8 cellular contexts compared by ENCODE assay signal in genomic region chr22:31629741-31630184, GRCh38. TPM values are rescaled to one million over a fixed set of nuclear protein-coding genes. Genes with fewer than 3 reads are reported as not detected.
DNase-seq lines count a peak whose midpoint lies in the region; ATAC-seq and TF ChIP-seq lines count a peak whose summit lies in the region.

No MANE protein-coding gene starts in this region.

- H3K4me1 Mint-ChIP-seq in activated T-helper 1 cell treated with anti-CD3 and anti-CD28 coated beads, Interleukin-12 subunit alpha, Interleukin-12 subunit beta, Interleukin-2, Interleukin-4 antibody, amounts not matched to agents 30 ng/mL and 10 ng/mL and 1 ng/mL, durations not matched to agents 14 hours and 24 hours and 36 hours (ENCODE audit: low read depth): peaks cover 55% of the 10 kb centered on the region
- H3K4me1 Mint-ChIP-seq in stimulated activated naive B cell treated with anti-CD40 and anti-IgM and Interleukin-4, amounts not matched to agents 10 μg/mL and 1 μg/mL and 100 μg/mL, for 72 hours: peaks cover 53 to 88% of the 10 kb centered on the region in 2 donors

- intact Hi-C loops in activated T-helper 1 cell treated with anti-CD3 and anti-CD28 coated beads, Interleukin-12 subunit alpha, Interleukin-12 subunit beta, Interleukin-2, Interleukin-4 antibody, amounts not matched to agents 30 ng/mL and 10 ng/mL and 1 ng/mL, durations not matched to agents 14 hours and 24 hours and 36 hours (cut with micrococcal nuclease): loop anchor here (1.0 to 5.0 kb wide), 5 partner anchors 47 to 337 kb away; partner anchors contain the start of genes DRG1, PIK3IP1 and SFI1

- no peak for TF ChIP-seq CTCF in HL-60 (IDR thresholded peaks at IDR 0.05; ENCODE audit: insufficient read depth, low read length)

- H3K9me3 Mint-ChIP-seq in activated T-helper 1 cell treated with anti-CD3 and anti-CD28 coated beads, Interleukin-12 subunit alpha, Interleukin-12 subunit beta, Interleukin-2, Interleukin-4 antibody, amounts not matched to agents 30 ng/mL and 10 ng/mL and 1 ng/mL, durations not matched to agents 14 hours and 24 hours and 36 hours: no peaks in the 10 kb centered on the region
- H3K9me3 Mint-ChIP-seq in stimulated activated naive B cell treated with anti-CD40 and anti-IgM and Interleukin-4, amounts not matched to agents 10 μg/mL and 1 μg/mL and 100 μg/mL, for 72 hours: no peaks in the 10 kb centered on the region

- no peaks in the 10 kb centered on the region for H3K27me3 Mint-ChIP-seq in activated T-helper 1 cell treated with anti-CD3 and anti-CD28 coated beads, Interleukin-12 subunit alpha, Interleukin-12 subunit beta, Interleukin-2, Interleukin-4 antibody, amounts not matched to agents 30 ng/mL and 10 ng/mL and 1 ng/mL, durations not matched to agents 14 hours and 24 hours and 36 hours (ENCODE audit: insufficient read depth)
- no peaks in the 10 kb centered on the region for H3K27me3 Mint-ChIP-seq in stimulated activated naive B cell treated with anti-CD40 and anti-IgM and Interleukin-4, amounts not matched to agents 10 μg/mL and 1 μg/mL and 100 μg/mL, for 72 hours

- H3K4me3 ChIP-seq in HL-60 (replicated peaks; ENCODE audit: insufficient read depth, low read length) (peak overlapping the region; percentile 61), iPS-18a (ENCODE audit: low read length) (peak overlapping the region; percentile 60)

- H3K27ac ChIP-seq in HL-60 (replicated peaks) (peak overlapping the region; percentile 84), iPS-18a (ENCODE audit: low read length) (no peak overlapping the region)

- H3K9me3 ChIP-seq in iPS-18a (ENCODE audit: control insufficient read depth, low read depth, low read length): no peaks in the 10 kb centered on the region

- H3K4me1 ChIP-seq in iPS-18a (ENCODE audit: control insufficient read depth, low read depth, low read length): peaks cover 19% of the 10 kb centered on the region

- peak overlapping the region; percentile 88 for H3K27ac Mint-ChIP-seq in activated T-helper 1 cell treated with anti-CD3 and anti-CD28 coated beads, Interleukin-12 subunit alpha, Interleukin-12 subunit beta, Interleukin-2, Interleukin-4 antibody, amounts not matched to agents 30 ng/mL and 10 ng/mL and 1 ng/mL, durations not matched to agents 14 hours and 24 hours and 36 hours
- peak overlapping the region; percentile 67 for H3K27ac Mint-ChIP-seq in stimulated activated naive B cell treated with anti-CD40 and anti-IgM and Interleukin-4, amounts not matched to agents 10 μg/mL and 1 μg/mL and 100 μg/mL, for 72 hours

- H3K9ac ChIP-seq in iPS-18a (ENCODE audit: low read length): peak overlapping the region; percentile 38

- no peaks in the 10 kb centered on the region for H3K27me3 ChIP-seq in HL-60 (ENCODE audit: insufficient read depth, poor library complexity, severe bottlenecking)
- H3K27me3 ChIP-seq in iPS-18a (ENCODE audit: control insufficient read depth, insufficient read depth, low read length): no peaks in the 10 kb centered on the region

- ATAC-seq in stimulated activated naive B cell treated with anti-CD40 and anti-IgM and Interleukin-4, amounts not matched to agents 10 μg/mL and 1 μg/mL and 100 μg/mL, for 72 hours (replicated peaks): no peak
- no peak for ATAC-seq in GM19395 (IDR thresholded peaks at IDR 0.05; ENCODE audit: unreplicated experiment)

- peaks cover 3% of the 10 kb centered on the region for H3K36me3 Mint-ChIP-seq in activated T-helper 1 cell treated with anti-CD3 and anti-CD28 coated beads, Interleukin-12 subunit alpha, Interleukin-12 subunit beta, Interleukin-2, Interleukin-4 antibody, amounts not matched to agents 30 ng/mL and 10 ng/mL and 1 ng/mL, durations not matched to agents 14 hours and 24 hours and 36 hours (ENCODE audit: low read depth)
- H3K36me3 Mint-ChIP-seq in stimulated activated naive B cell treated with anti-CD40 and anti-IgM and Interleukin-4, amounts not matched to agents 10 μg/mL and 1 μg/mL and 100 μg/mL, for 72 hours: peaks cover 22 to 50% of the 10 kb centered on the region in 2 donors

- no peak for DNase-seq in HL-60 (ENCODE audit: low read depth in 1 of 2, low spot score in 1 of 2)
- no peak for DNase-seq in activated T-helper 1 cell treated with anti-CD3 and anti-CD28 coated beads, Interleukin-12 subunit alpha, Interleukin-12 subunit beta, Interleukin-2, Interleukin-4 antibody, amounts not matched to agents 30 ng/mL and 10 ng/mL and 1 ng/mL, durations not matched to agents 14 hours and 24 hours and 36 hours (ENCODE audit: low spot score)
- DNase-seq in stimulated activated naive B cell treated with anti-CD40 and anti-IgM and Interleukin-4, amounts not matched to agents 10 μg/mL and 1 μg/mL and 100 μg/mL, for 72 hours: no peak
- DNase-seq in MV-4-11 (lab: John Stamatoyannopoulos, UW): no peak
- DNase-seq in stimulated activated CD4-positive, alpha-beta T cell treated with anti-CD3 and anti-CD28 coated beads, Interleukin-2, amount 100 ng/mL, for 48 hours: no peak
- DNase-seq in stimulated activated CD4-positive, alpha-beta T cell treated with anti-CD3 and anti-CD28 coated beads, Interleukin-15, amount 100 ng/mL, for 24 hours: no peak

- peaks cover 2% of the 10 kb centered on the region for H3K36me3 ChIP-seq in iPS-18a (ENCODE audit: control insufficient read depth, low read depth, low read length)

- peak overlapping the region; percentile 87 for H3K4me3 Mint-ChIP-seq in activated T-helper 1 cell treated with anti-CD3 and anti-CD28 coated beads, Interleukin-12 subunit alpha, Interleukin-12 subunit beta, Interleukin-2, Interleukin-4 antibody, amounts not matched to agents 30 ng/mL and 10 ng/mL and 1 ng/mL, durations not matched to agents 14 hours and 24 hours and 36 hours
- peak overlapping the region; percentile 85 to 93 for H3K4me3 Mint-ChIP-seq in stimulated activated naive B cell treated with anti-CD40 and anti-IgM and Interleukin-4, amounts not matched to agents 10 μg/mL and 1 μg/mL and 100 μg/mL, for 72 hours

RNA-seq across cellular contexts. Expression of gene PISD, which starts 32.3 kb away (rescaled TPM):
- 43.8 and 43.9 TPM in 2 replicates for total RNA-seq in activated T-helper 1 cell treated with anti-CD3 and anti-CD28 coated beads, Interleukin-12 subunit alpha, Interleukin-12 subunit beta, Interleukin-2, Interleukin-4 antibody, amounts not matched to agents 30 ng/mL and 10 ng/mL and 1 ng/mL, durations not matched to agents 14 hours and 24 hours and 36 hours
